ENCODE assay signal across 7 cellular contexts in genomic region chr15:51750942-51751686, GRCh38. TPM values are rescaled to one million over a fixed set of nuclear protein-coding genes. Genes with fewer than 3 reads are reported as not detected.
DNase-seq lines count a peak whose midpoint lies in the region; ATAC-seq and TF ChIP-seq lines count a peak whose summit lies in the region.

Gene TMOD2, plus strand, starts transcription at chr15:51751597. Its CDS starts 14,845 bp downstream, at chr15:51766442.

- H3K9ac ChIP-seq in HCT116 (ENCODE audit: low read length), result peak within 1 kb of the TSS; percentile 35
- peak within 1 kb of the TSS; percentile 52 to 55 for H3K9ac ChIP-seq in stomach smooth muscle (ENCODE audit: low read length in 2 of 2)

- POLR2A ChIA-PET in HCT116 (lab: Charles Lee), result no interaction called here
- POLR2A ChIA-PET in activated CD8-positive, alpha-beta T cell treated with anti-CD3 and anti-CD28 coated beads for 36 hours (lab: Charles Lee), result interaction anchor here (2.4 kb wide), 1 partner anchor 14 kb away, joined by 19 read pairs; the partner anchor contains the start of gene LYSMD2

- H3K9me3 Mint-ChIP-seq in activated CD8-positive, alpha-beta T cell treated with anti-CD3 and anti-CD28 coated beads for 36 hours, result no peaks in the 10 kb centered on the region
- no peaks in the 10 kb centered on the region for H3K9me3 Mint-ChIP-seq in endothelial cell (ENCODE audit: unreplicated experiment)

- H4K20me1 ChIP-seq in HCT116 (ENCODE audit: insufficient read depth), result no peaks in the 10 kb centered on the region

- no peak for TF ChIP-seq RAD21 in HCT116 (IDR thresholded peaks at IDR 0.05; ENCODE audit: low read depth)

- peak within 1 kb of the TSS; percentile 91 for H2AFZ ChIP-seq in HCT116 (ENCODE audit: low read depth, low read length, poor library complexity, severe bottlenecking)

- no peaks in the 10 kb centered on the region for H3K9me2 ChIP-seq in HCT116 (ENCODE audit: insufficient read depth)

- DNase-seq in HCT116 (ENCODE audit: low read depth, low spot score) (no peak), NCI-H1048 (lab: John Stamatoyannopoulos, UW) (peak; percentile 65), endothelial cell (ENCODE audit: low spot score) (peak; percentile 55), midbrain (lab: John Stamatoyannopoulos, UW) (peak; percentile 75)
- peak; percentile 55 for DNase-seq in activated CD8-positive, alpha-beta T cell treated with anti-CD3 and anti-CD28 coated beads for 36 hours

- H3K27ac Mint-ChIP-seq in activated CD8-positive, alpha-beta T cell treated with anti-CD3 and anti-CD28 coated beads for 36 hours, result no peak within 1 kb of the TSS
- peak within 1 kb of the TSS; percentile 23 for H3K27ac Mint-ChIP-seq in endothelial cell (ENCODE audit: unreplicated experiment)

- no peaks in the 10 kb centered on the region for H3K36me3 Mint-ChIP-seq in activated CD8-positive, alpha-beta T cell treated with anti-CD3 and anti-CD28 coated beads for 36 hours (ENCODE audit: low read depth)
- H3K36me3 Mint-ChIP-seq in endothelial cell (ENCODE audit: low read depth, unreplicated experiment), result peaks cover 7% of the 10 kb centered on the region

- H3K4me2 ChIP-seq in HCT116 (ENCODE audit: low read length), result peak within 1 kb of the TSS; percentile 89

- no peak for TF ChIP-seq POLR2A in HCT116 (IDR thresholded peaks at IDR 0.05; ENCODE audit: borderline replicate concordance, extremely low read depth, insufficient read depth, insufficient read length)

- CTCF ChIA-PET in HCT116 (lab: Charles Lee), result no interaction called here
- CTCF ChIA-PET in activated CD8-positive, alpha-beta T cell treated with anti-CD3 and anti-CD28 coated beads for 36 hours (lab: Charles Lee), result interaction anchor here (0.8 to 2.5 kb wide), 2 partner anchors 13 to 26 kb away, joined by 3 to 9 read pairs; partner anchors contain the start of gene LYSMD2

- intact Hi-C loops in HCT116 (cut with micrococcal nuclease), result no loop called here
- intact Hi-C loops in activated CD8-positive, alpha-beta T cell treated with anti-CD3 and anti-CD28 coated beads for 36 hours (cut with micrococcal nuclease), result no loop called here

- peak; percentile 93 for ATAC-seq in HCT116
- peak; percentile 89 for ATAC-seq in activated CD8-positive, alpha-beta T cell treated with anti-CD3 and anti-CD28 coated beads for 36 hours

- H3K4me1 Mint-ChIP-seq in activated CD8-positive, alpha-beta T cell treated with anti-CD3 and anti-CD28 coated beads for 36 hours (ENCODE audit: low read depth), result peaks cover 23% of the 10 kb centered on the region
- H3K4me1 Mint-ChIP-seq in endothelial cell (ENCODE audit: unreplicated experiment), result peaks cover 55% of the 10 kb centered on the region

- H3K27ac ChIP-seq in HCT116 (ENCODE audit: low read depth, low read length) (no peak within 1 kb of the TSS; the same call in 1 of the 2 replicates), stomach smooth muscle (ENCODE audit: low read length) (no peak within 1 kb of the TSS)

- peak within 1 kb of the TSS; percentile 79 for H3K4me3 Mint-ChIP-seq in activated CD8-positive, alpha-beta T cell treated with anti-CD3 and anti-CD28 coated beads for 36 hours
- H3K4me3 Mint-ChIP-seq in endothelial cell (ENCODE audit: unreplicated experiment), result peak within 1 kb of the TSS; percentile 98

- RAD21 ChIA-PET in HCT116 (lab: Charles Lee; ENCODE audit: low non-redundant PET in 1 of 2, low total read pairs in 2 of 2, uncharacterized antibody in 2 of 2, unreplicated experiment in 2 of 2), result interaction anchor here in 1 of 2 experiments (1.0 kb wide), 1 partner anchor 101 kb away, joined by 3 read pairs; no protein-coding TSS in a partner anchor

- H3K9me3 ChIP-seq in HCT116 (ENCODE audit: control insufficient read depth in 1 of 2, insufficient read depth in 1 of 2, low read depth in 1 of 2, low read length in 2 of 2) (no peaks in the 10 kb centered on the region), stomach smooth muscle (ENCODE audit: control insufficient read depth in 2 of 2, low read length in 2 of 2) (no peaks in the 10 kb centered on the region)

- TF ChIP-seq CTCF in GM12875 (IDR thresholded peaks at IDR 0.05; ENCODE audit: borderline replicate concordance, insufficient read depth, low read depth, low read length), result no peak
- TF ChIP-seq CTCF in HCT116 (IDR thresholded peaks at IDR 0.05 in 2 of 3, conservative IDR thresholded peaks at IDR 0.05 in 1 of 3; ENCODE audit: borderline replicate concordance in 1 of 3, insufficient read depth in 1 of 3, low read depth in 2 of 3, low read length in 2 of 3), result no peak
- TF ChIP-seq CTCF in activated CD8-positive, alpha-beta T cell treated with anti-CD3 and anti-CD28 coated beads for 36 hours (IDR thresholded peaks at IDR 0.05), result no peak
- no peak for TF ChIP-seq CTCF in endothelial cell (IDR thresholded peaks at IDR 0.05; ENCODE audit: unreplicated experiment)

- H3K4me1 ChIP-seq in HCT116 (ENCODE audit: control insufficient read depth in 1 of 2, insufficient read depth in 2 of 2, low read length in 2 of 2), result peaks cover 4 to 14% of the 10 kb centered on the region in 2 experiments; a peak in 3 of 4 replicates
- peaks cover 9% of the 10 kb centered on the region for H3K4me1 ChIP-seq in stomach smooth muscle (ENCODE audit: control insufficient read depth, insufficient read depth, low read length)

- H3K4me3 ChIP-seq in GM12875 (ENCODE audit: low read depth, low read length) (peak within 1 kb of the TSS; percentile 71), HCT116 (replicated peaks in 1 of 2; ENCODE audit: low read depth in 1 of 2, low read length in 2 of 2) (peak within 1 kb of the TSS; percentile 61), stomach smooth muscle (ENCODE audit: low read length in 2 of 2) (peak within 1 kb of the TSS; percentile 68 to 84)

- peaks cover 7% of the 10 kb centered on the region for H3K27me3 Mint-ChIP-seq in activated CD8-positive, alpha-beta T cell treated with anti-CD3 and anti-CD28 coated beads for 36 hours
- H3K27me3 Mint-ChIP-seq in endothelial cell (ENCODE audit: unreplicated experiment), result peaks cover 11% of the 10 kb centered on the region

- BruUV-seq in HCT116 (replicated peaks; lab: Mats Ljungman, UMichigan), result no TSS peak

- H3K27me3 ChIP-seq in HCT116 (ENCODE audit: insufficient read depth, low read length), result no peaks in the 10 kb centered on the region
- no peaks in the 10 kb centered on the region for H3K27me3 ChIP-seq in stomach smooth muscle (ENCODE audit: control insufficient read depth in 1 of 2, insufficient read depth in 2 of 2, low read length in 2 of 2)

- H3K36me3 ChIP-seq in HCT116 (ENCODE audit: control insufficient read depth in 1 of 2, insufficient read depth in 2 of 2, low read length in 2 of 2), result no peaks in the 10 kb centered on the region
- peaks cover 0 to 2% of the 10 kb centered on the region in 2 donors for H3K36me3 ChIP-seq in stomach smooth muscle (ENCODE audit: control insufficient read depth in 2 of 2, insufficient read depth in 2 of 2, low read length in 2 of 2)

- H3K79me2 ChIP-seq in HCT116 (ENCODE audit: insufficient read depth, low read length), result no peaks in the 10 kb centered on the region

TF ChIP-seq in HCT116, 20 proteins besides CTCF, POLR2A, EP300 and RAD21:
- TF ChIP-seq ZBTB33 (IDR thresholded peaks at IDR 0.05; ENCODE audit: extremely low read depth, insufficient replicate concordance, low read length) (no peak), EGR1 (IDR thresholded peaks at IDR 0.05; ENCODE audit: low read depth) (peak; percentile 79), ZFX (IDR thresholded peaks at IDR 0.05) (no peak), CEBPB (IDR thresholded peaks at IDR 0.05; ENCODE audit: low read depth) (no peak), ATF3 (IDR thresholded peaks at IDR 0.05) (no peak), SRF (IDR thresholded peaks at IDR 0.05; ENCODE audit: low read depth) (no peak), EZH2 (IDR thresholded peaks at IDR 0.05) (no peak), POLR2AphosphoS5 (IDR thresholded peaks at IDR 0.05; ENCODE audit: low read depth, low read length) (no peak), ELF1 (IDR thresholded peaks at IDR 0.05; ENCODE audit: borderline replicate concordance, low read depth) (0 out of 2 replicates have a peak, but pooled peaks have one; percentile 6), SIN3A (IDR thresholded peaks at IDR 0.05; ENCODE audit: low read depth) (no peak), CBX3 (IDR thresholded peaks at IDR 0.05; ENCODE audit: low read depth) (no peak), FOSL1 (IDR thresholded peaks at IDR 0.05; ENCODE audit: low read depth) (no peak)

RNA-seq across cellular contexts. Expression of gene TMOD2, which starts in this region (rescaled TPM):
- 5.7 TPM for total RNA-seq in HCT116 (2021; ENCODE audit: unreplicated experiment)
- 0.91 and 1.4 TPM in 2 replicates for polyA plus RNA-seq in HCT116 (2012)
- total RNA-seq in activated CD8-positive, alpha-beta T cell treated with anti-CD3 and anti-CD28 coated beads for 36 hours, result 1 to 10 TPM; 4.8 to 7.0 TPM
- 118 TPM for total RNA-seq in endothelial cell (ENCODE audit: unreplicated experiment)

Comparison
In these comparisons a context has a peak if more than half of its experiments do, and no peak if none do; other contexts are left out.
1. RNA of gene TMOD2 (total RNA-seq): 118 TPM in endothelial cell (single experiment); 4.8 to 7.0 TPM in activated CD8-positive, alpha-beta T cell treated with anti-CD3 and anti-CD28 coated beads for 36 hours and 5.7 TPM in HCT116 (single experiment); every median in the first group is over 10 times any median in the second.
2. Peak in every context shown above with its lines, with median percentiles within 50 percentile points of each other: H3K4me3 ChIP-seq.